In genomic region chr6:16783952-16784351, GRCh38 we compare ENCODE assay signal across 3 cellular contexts.
TF ChIP-seq lines count a peak whose summit lies in the region.

No MANE protein-coding gene starts in this region.

TF ChIP-seq in HepG2, 621 proteins besides CTCF, POLR2A, EP300 and RAD21:
- TF ChIP-seq ATF7 (IDR thresholded peaks at IDR 0.05), result peak; percentile 78
- no peak for TF ChIP-seq ATF7 (CRISPR knock-in tag; IDR thresholded peaks at IDR 0.05)
- no peak for TF ChIP-seq HDAC1 (CRISPR knock-in tag; IDR thresholded peaks at IDR 0.05)

TF ChIP-seq in HEK293, 187 proteins besides CTCF, POLR2A, EP300 and RAD21:
- peak; percentile 51; the same call in 1 of the 2 replicates for TF ChIP-seq ATF2 (tag by site-specific recombination; IDR thresholded peaks at IDR 0.05; ENCODE audit: low read depth)
- no peak for TF ChIP-seq ZNF37A (tag by site-specific recombination; IDR thresholded peaks at IDR 0.05)

TF ChIP-seq in neural cell, 6 proteins besides CTCF, POLR2A, EP300 and RAD21:
- TF ChIP-seq MXI1 (conservative IDR thresholded peaks at IDR 0.05; ENCODE audit: poor library complexity, severe bottlenecking), result no peak
- TF ChIP-seq TAF1 (IDR thresholded peaks at IDR 0.05; ENCODE audit: low read depth), result no peak
- no peak for TF ChIP-seq EZH2 (IDR thresholded peaks at IDR 0.05; ENCODE audit: borderline replicate concordance, insufficient read depth, low read length, poor library complexity, severe bottlenecking)
- no peak for TF ChIP-seq SMC3 (conservative IDR thresholded peaks at IDR 0.05; ENCODE audit: poor library complexity)
- TF ChIP-seq POLR2AphosphoS5 (IDR thresholded peaks at IDR 0.05), result no peak
- TF ChIP-seq REST (IDR thresholded peaks at IDR 0.05; ENCODE audit: borderline replicate concordance), result no peak
TF ChIP-seq in neural cell: peak in this region for 0.
